7 cellular contexts compared by ENCODE assay signal in genomic region chr3:141888548-141888947, GRCh38. TPM values are rescaled to one million over a fixed set of nuclear protein-coding genes. Genes with fewer than 3 reads are reported as not detected.
DNase-seq lines count a peak whose midpoint lies in the region; ATAC-seq and TF ChIP-seq lines count a peak whose summit lies in the region.
"Not testable (repeated sequence)": the region's sequence is repeated elsewhere in the genome, so short reads cannot be mapped to it uniquely, and the experiment has no call there.

No MANE protein-coding gene starts in this region.

- H3K27me3 Mint-ChIP-seq in activated CD4-positive, alpha-beta T cell treated with anti-CD3 and anti-CD28 coated beads, Interleukin-2, amount 10 ng/mL, durations not matched to agents 24 days and 14 days; activated T-cell treated with anti-CD3 and anti-CD28 coated beads, Interleukin-2, amount 50 U/mL, for 24 hours; MCF 10A (ENCODE audit: insufficient read depth, unreplicated experiment): not testable (repeated sequence)

- peak overlapping the region; percentile 51 for H3K27ac Mint-ChIP-seq in activated CD4-positive, alpha-beta T cell treated with anti-CD3 and anti-CD28 coated beads, Interleukin-2, amount 10 ng/mL, durations not matched to agents 24 days and 14 days
- H3K27ac Mint-ChIP-seq in activated T-cell treated with anti-CD3 and anti-CD28 coated beads, Interleukin-2, amount 50 U/mL, for 24 hours: peak overlapping the region; percentile 71
- H3K27ac Mint-ChIP-seq in activated naive CD4-positive, alpha-beta T cell treated with anti-CD3 and anti-CD28 coated beads, Interleukin-2, amount 50 U/mL, for 72 hours: peak overlapping the region; percentile 11 to 19
- peak overlapping the region; percentile 12 for H3K27ac Mint-ChIP-seq in MCF 10A (ENCODE audit: low read depth, unreplicated experiment)

- intact Hi-C loops in activated CD4-positive, alpha-beta T cell treated with anti-CD3 and anti-CD28 coated beads, Interleukin-2, amount 10 ng/mL, durations not matched to agents 24 days and 14 days (cut with micrococcal nuclease): loop anchor here (1.0 kb wide), 1 partner anchor 10 kb away; no protein-coding TSS in a partner anchor
- intact Hi-C loops in MCF 10A (cut with micrococcal nuclease): not testable (repeated sequence)

- H3K36me3 ChIP-seq in HEK293 (ENCODE audit: control insufficient read depth in 2 of 2, insufficient read depth in 1 of 2, low read length in 2 of 2): peaks cover 0 to 26% of the 10 kb centered on the region in 2 experiments; a peak in 1 of 3 replicates

- POLR2A ChIA-PET in HEK293 (lab: Yijun Ruan, JAX): not testable (repeated sequence)
- POLR2A ChIA-PET in MCF 10A (lab: Yijun Ruan, JAX): interaction anchor here (1.2 kb wide), 1 partner anchor 13 kb away, joined by 3 read pairs; no protein-coding TSS in a partner anchor

- not testable (repeated sequence) for H3K27ac ChIP-seq in HEK293 (ENCODE audit: extremely low read depth, low read depth, low read length)

- not testable (repeated sequence) for H3K4me3 Mint-ChIP-seq in activated CD4-positive, alpha-beta T cell treated with anti-CD3 and anti-CD28 coated beads, Interleukin-2, amount 10 ng/mL, durations not matched to agents 24 days and 14 days; activated T-cell treated with anti-CD3 and anti-CD28 coated beads, Interleukin-2, amount 50 U/mL, for 24 hours; MCF 10A (ENCODE audit: unreplicated experiment)

- DNase-seq in activated CD4-positive, alpha-beta T cell treated with anti-CD3 and anti-CD28 coated beads, Interleukin-2, amount 10 ng/mL, durations not matched to agents 24 days and 14 days; activated T-cell treated with anti-CD3 and anti-CD28 coated beads, Interleukin-2, amount 50 U/mL, for 24 hours; activated naive CD4-positive, alpha-beta T cell treated with anti-CD3 and anti-CD28 coated beads, Interleukin-2, amount 50 U/mL, for 72 hours (ENCODE audit: low spot score in 2 of 2); MCF 10A (ENCODE audit: unreplicated experiment): not testable (repeated sequence)
- DNase-seq in stimulated activated CD4-positive, alpha-beta T cell treated with anti-CD3 and anti-CD28 coated beads, Interleukin-15, amount 100 ng/mL, for 24 hours: peak; percentile 9
- DNase-seq in stimulated activated CD4-positive, alpha-beta T cell treated with anti-CD3 and anti-CD28 coated beads, Interleukin-4, amount 100 ng/mL, for 24 hours: peak; percentile 10

- not testable (repeated sequence) for H3K4me1 ChIP-seq in HEK293 (ENCODE audit: control insufficient read depth, insufficient read depth, low read length)

- TF ChIP-seq CTCF in HEK293 (tag by site-specific recombination; IDR thresholded peaks at IDR 0.05); MCF 10A (IDR thresholded peaks at IDR 0.05; ENCODE audit: unreplicated experiment): not testable (repeated sequence)

- H3K36me3 Mint-ChIP-seq in activated CD4-positive, alpha-beta T cell treated with anti-CD3 and anti-CD28 coated beads, Interleukin-2, amount 10 ng/mL, durations not matched to agents 24 days and 14 days (ENCODE audit: low read depth): peaks cover 44% of the 10 kb centered on the region
- peaks cover 79% of the 10 kb centered on the region for H3K36me3 Mint-ChIP-seq in activated T-cell treated with anti-CD3 and anti-CD28 coated beads, Interleukin-2, amount 50 U/mL, for 24 hours (ENCODE audit: low read depth)
- H3K36me3 Mint-ChIP-seq in activated naive CD4-positive, alpha-beta T cell treated with anti-CD3 and anti-CD28 coated beads, Interleukin-2, amount 50 U/mL, for 72 hours: peaks cover 13 to 54% of the 10 kb centered on the region in 2 donors
- peaks cover 24% of the 10 kb centered on the region for H3K36me3 Mint-ChIP-seq in MCF 10A (ENCODE audit: insufficient read depth, unreplicated experiment)

- not testable (repeated sequence) for H3K4me3 ChIP-seq in HEK293 (ENCODE audit: low read depth, low read length)

- H3K4me1 Mint-ChIP-seq in activated CD4-positive, alpha-beta T cell treated with anti-CD3 and anti-CD28 coated beads, Interleukin-2, amount 10 ng/mL, durations not matched to agents 24 days and 14 days: peaks cover 48% of the 10 kb centered on the region
- peaks cover 72% of the 10 kb centered on the region for H3K4me1 Mint-ChIP-seq in activated T-cell treated with anti-CD3 and anti-CD28 coated beads, Interleukin-2, amount 50 U/mL, for 24 hours (ENCODE audit: low read depth)
- peaks cover 41% of the 10 kb centered on the region for H3K4me1 Mint-ChIP-seq in MCF 10A (ENCODE audit: insufficient read depth, unreplicated experiment)

- not testable (repeated sequence) for BruUV-seq in MCF 10A (replicated peaks; lab: Mats Ljungman, UMichigan)

- ATAC-seq in activated naive CD4-positive, alpha-beta T cell treated with anti-CD3 and anti-CD28 coated beads, Interleukin-2, amount 50 U/mL, for 72 hours: peak in 1 of 2 donors; percentile 80

- peaks cover 13% of the 10 kb centered on the region for H3K9me3 Mint-ChIP-seq in activated CD4-positive, alpha-beta T cell treated with anti-CD3 and anti-CD28 coated beads, Interleukin-2, amount 10 ng/mL, durations not matched to agents 24 days and 14 days
- H3K9me3 Mint-ChIP-seq in activated T-cell treated with anti-CD3 and anti-CD28 coated beads, Interleukin-2, amount 50 U/mL, for 24 hours: peaks cover 14% of the 10 kb centered on the region
- peaks cover 4 to 22% of the 10 kb centered on the region in 2 donors for H3K9me3 Mint-ChIP-seq in activated naive CD4-positive, alpha-beta T cell treated with anti-CD3 and anti-CD28 coated beads, Interleukin-2, amount 50 U/mL, for 72 hours
- H3K9me3 Mint-ChIP-seq in MCF 10A (ENCODE audit: unreplicated experiment): not testable (repeated sequence)

- CTCF ChIA-PET in HEK293 (lab: Yijun Ruan, JAX); MCF 10A (lab: Yijun Ruan, JAX): not testable (repeated sequence)

- not testable (repeated sequence) for H3K9me3 ChIP-seq in HEK293 (ENCODE audit: control insufficient read depth, insufficient read depth, low read depth, low read length)

TF ChIP-seq in HEK293, 187 proteins besides CTCF, POLR2A, EP300 and RAD21:
- peak; percentile 45 for TF ChIP-seq SETDB1 (IDR thresholded peaks at IDR 0.05; ENCODE audit: insufficient read length, low read length)

RNA-seq across cellular contexts. Expression of gene ATP1B3, which starts 12.1 kb away (rescaled TPM):
- total RNA-seq in activated CD4-positive, alpha-beta T cell treated with anti-CD3 and anti-CD28 coated beads, Interleukin-2, amount 10 ng/mL, durations not matched to agents 24 days and 14 days: 223 and 224 TPM in 2 replicates
- 100 to 1,000 TPM; 110 to 156 TPM for total RNA-seq in activated naive CD4-positive, alpha-beta T cell treated with anti-CD3 and anti-CD28 coated beads, Interleukin-2, amount 50 U/mL, for 72 hours
- total RNA-seq in MCF 10A (2022): 99.9 and 102 TPM in 2 replicates

Comparison
In these comparisons a context has a peak if more than half of its experiments do, and no peak if none do; other contexts are left out.
1. H3K27ac Mint-ChIP-seq: peak in every context shown above with its lines; median percentile 71 in activated T-cell treated with anti-CD3 and anti-CD28 coated beads, Interleukin-2, amount 50 U/mL, for 24 hours; 51 in activated CD4-positive, alpha-beta T cell treated with anti-CD3 and anti-CD28 coated beads, Interleukin-2, amount 10 ng/mL, durations not matched to agents 24 days and 14 days; 15 in activated naive CD4-positive, alpha-beta T cell treated with anti-CD3 and anti-CD28 coated beads, Interleukin-2, amount 50 U/mL, for 72 hours; 12 in MCF 10A.